8 cellular contexts compared by ENCODE assay signal in genomic region chr9:130938652-130939404, GRCh38. TPM values are rescaled to one million over a fixed set of nuclear protein-coding genes. Genes with fewer than 3 reads are reported as not detected.
A peak's percentile ranks its signal among the peaks of the same experiment; 100 is the strongest.
DNase-seq lines count a peak whose midpoint lies in the region; ATAC-seq, FAIRE-seq and TF ChIP-seq lines count a peak whose summit lies in the region.

FIBCD1 (minus strand) TSS chr9:130939247; CDS start chr9:130938607, 640 bp downstream.

- no peak for TF ChIP-seq POLR2A in GM12878 (IDR thresholded peaks at IDR 0.05; ENCODE audit: low read depth, low read length)

- FAIRE-seq in GM12878 (lab: Jason Lieb, UNC) = no peak

- CTCF ChIA-PET in activated CD4-positive, alpha-beta T cell treated with anti-CD3 and anti-CD28 coated beads for 36 hours (lab: Charles Lee) = no interaction called here
- CTCF ChIA-PET in GM12878 (lab: Yijun Ruan, JAX) = interaction anchor here (1.0 to 1.4 kb wide), 3 partner anchors 69 to 237 kb away, joined by 3 to 11 read pairs (median 3); no protein-coding TSS in a partner anchor

- no peak for TF ChIP-seq EP300 in GM12878 (IDR thresholded peaks at IDR 0.05; ENCODE audit: borderline replicate concordance in 1 of 2, control insufficient read depth in 1 of 2, low read depth in 2 of 2, low read length in 2 of 2)

- DNase-seq in activated CD4-positive, alpha-beta T cell treated with anti-CD3 and anti-CD28 coated beads for 36 hours = peak; percentile 51
- DNase-seq in activated CD4-positive, alpha-beta T cell treated with anti-CD3 and anti-CD28 coated beads for 1 hour = no peak
- DNase-seq in NCI-H2196 (lab: John Stamatoyannopoulos, UW; ENCODE audit: unreplicated experiment) (peak; percentile 43), GM12878 (ENCODE audit: low read depth, low spot score) (no peak), left kidney (ENCODE audit: low read depth, low spot score) (peak; percentile 66), upper lobe of right lung (no peak)
- no peak for DNase-seq in central memory CD4-positive, alpha-beta T cell

- H3K27ac ChIP-seq in GM12878 (ENCODE audit: control insufficient read depth, insufficient read depth) = no peak within 1 kb of the TSS
- H3K27ac ChIP-seq in upper lobe of right lung = no peak within 1 kb of the TSS

- H3K4me1 ChIP-seq in GM12878 (ENCODE audit: control insufficient read depth, insufficient read depth, low read length) (no peaks in the 10 kb centered on the region; the same call in 1 of the 2 replicates), upper lobe of right lung (peaks cover 17% of the 10 kb centered on the region)

- H3K4me1 Mint-ChIP-seq in activated CD4-positive, alpha-beta T cell treated with anti-CD3 and anti-CD28 coated beads for 36 hours = peaks cover 9% of the 10 kb centered on the region

- SMC1A ChIA-PET in GM12878 (lab: Charles Lee; ENCODE audit: uncharacterized antibody, unreplicated experiment) = no interaction called here

- no peaks in the 10 kb centered on the region for H3K9me3 Mint-ChIP-seq in activated CD4-positive, alpha-beta T cell treated with anti-CD3 and anti-CD28 coated beads for 36 hours (ENCODE audit: low read depth)

- POLR2A ChIA-PET in activated CD4-positive, alpha-beta T cell treated with anti-CD3 and anti-CD28 coated beads for 36 hours (lab: Charles Lee) = no interaction called here
- POLR2A ChIA-PET in GM12878 (lab: Charles Lee) = no interaction called here

- H3K27me3 Mint-ChIP-seq in activated CD4-positive, alpha-beta T cell treated with anti-CD3 and anti-CD28 coated beads for 36 hours = peaks cover 43% of the 10 kb centered on the region

- RAD21 ChIA-PET in GM12878 (lab: Charles Lee; ENCODE audit: unreplicated experiment) = no interaction called here

- no peak within 1 kb of the TSS; the same call in 1 of the 2 replicates for H2AFZ ChIP-seq in GM12878 (ENCODE audit: control insufficient read depth, low read depth, low read length)

- no peaks in the 10 kb centered on the region for H3K79me2 ChIP-seq in GM12878 (ENCODE audit: control insufficient read depth, insufficient read depth, low read length)

- peaks cover 6 to 23% of the 10 kb centered on the region in 2 experiments for H3K27me3 ChIP-seq in GM12878 (replicated peaks in 1 of 2; ENCODE audit: control insufficient read depth in 2 of 2, insufficient read depth in 2 of 2, low read length in 1 of 2)
- H3K27me3 ChIP-seq in upper lobe of right lung = peaks cover 88% of the 10 kb centered on the region

- H3K4me3 Mint-ChIP-seq in activated CD4-positive, alpha-beta T cell treated with anti-CD3 and anti-CD28 coated beads for 36 hours = peak within 1 kb of the TSS; percentile 55

- H3K9me3 ChIP-seq in GM12878 (replicated peaks; ENCODE audit: control insufficient read depth, insufficient read depth, low read length) = no peaks in the 10 kb centered on the region
- no peaks in the 10 kb centered on the region for H3K9me3 ChIP-seq in upper lobe of right lung

- 0 out of 2 replicates have a peak, but pooled peaks have one; percentile 1 for TF ChIP-seq RAD21 in GM12878 (IDR thresholded peaks at IDR 0.05; ENCODE audit: insufficient read depth, low read depth, low read length)

- no peak within 1 kb of the TSS for H3K27ac Mint-ChIP-seq in activated CD4-positive, alpha-beta T cell treated with anti-CD3 and anti-CD28 coated beads for 36 hours

- peak within 1 kb of the TSS; percentile 84 for H3K4me2 ChIP-seq in GM12878 (ENCODE audit: control insufficient read depth, insufficient read depth)

- no peak within 1 kb of the TSS for H3K9ac ChIP-seq in GM12878 (ENCODE audit: control insufficient read depth, insufficient read depth, low read length)

- under 1% methylated on average over 58 of the region's 98 CpGs for WGBS in GM12878 (ENCODE audit: insufficient coverage, insufficient replicate concordance, low lambda C conversion rate, missing lambda C conversion rate)

- no peaks in the 10 kb centered on the region for H3K36me3 Mint-ChIP-seq in activated CD4-positive, alpha-beta T cell treated with anti-CD3 and anti-CD28 coated beads for 36 hours (ENCODE audit: low read depth)

- H3K4me3 ChIP-seq in GM12878 (peak within 1 kb of the TSS; percentile 82), upper lobe of right lung (peak within 1 kb of the TSS; percentile 41)

- intact Hi-C loops in activated CD4-positive, alpha-beta T cell treated with anti-CD3 and anti-CD28 coated beads for 36 hours (cut with DNase I, micrococcal nuclease) = no loop called here
- intact Hi-C loops in GM12878 (cut with micrococcal nuclease; ENCODE audit: unreplicated experiment) = loop anchor here (10.0 kb wide), 1 partner anchor 106 kb away; no protein-coding TSS in a partner anchor
- intact Hi-C loops in upper lobe of right lung (cut with DNase I) = no loop called here

- BruUV-seq in GM12878 (replicated peaks; lab: Mats Ljungman, UMichigan) = no TSS peak

- ATAC-seq in activated CD4-positive, alpha-beta T cell treated with anti-CD3 and anti-CD28 coated beads for 36 hours = no peak
- peak; percentile 63 for ATAC-seq in GM12878
- ATAC-seq in upper lobe of right lung = no peak
- ATAC-seq in HG02981 (IDR thresholded peaks at IDR 0.05; ENCODE audit: unreplicated experiment) = no peak

- no peaks in the 10 kb centered on the region for H3K36me3 ChIP-seq in GM12878 (ENCODE audit: control insufficient read depth in 2 of 2, insufficient read depth in 2 of 2, low read length in 1 of 2)
- no peaks in the 10 kb centered on the region for H3K36me3 ChIP-seq in upper lobe of right lung

- H4K20me1 ChIP-seq in GM12878 (ENCODE audit: control insufficient read depth, insufficient read depth) = peaks cover 6% of the 10 kb centered on the region; the same call in 1 of the 2 replicates

- in situ Hi-C loops in GM12878 (cut with MboI) = no loop called here

- TF ChIP-seq CTCF in GM12878 (IDR thresholded peaks at IDR 0.05 in 2 of 3, conservative IDR thresholded peaks at IDR 0.05 in 1 of 3; ENCODE audit: control insufficient read depth in 2 of 3, extremely low read depth in 1 of 3, insufficient read depth in 1 of 3, low read depth in 3 of 3, low read length in 3 of 3) (peak; percentile 21 to 38 (median 28); a peak in 3 of 6 replicates), upper lobe of right lung (IDR thresholded peaks at IDR 0.05) (peak; percentile 32)

TF ChIP-seq in GM12878, 131 proteins besides CTCF, POLR2A, EP300 and RAD21:
- TF ChIP-seq NR2C2 (IDR thresholded peaks at IDR 0.05; ENCODE audit: borderline replicate concordance, control insufficient read depth, insufficient read length, low read depth) (no peak), IRF4 (IDR thresholded peaks at IDR 0.05; ENCODE audit: low read depth, low read length) (no peak), SIX5 (IDR thresholded peaks at IDR 0.05; ENCODE audit: low read depth, low read length, severe bottlenecking) (no peak), HDAC6 (IDR thresholded peaks at IDR 0.05; ENCODE audit: unreplicated experiment) (peak; percentile 62)

RNA-seq across cellular contexts. Expression of gene FIBCD1, which starts in this region (rescaled TPM):
- not detected for total RNA-seq in activated CD4-positive, alpha-beta T cell treated with anti-CD3 and anti-CD28 coated beads for 36 hours
- not detected in 2 replicates for total RNA-seq in GM12878 (2013; cell fraction: nucleolus; rRNA removed)
- 2.5 TPM in 1 of 2 replicates, not detected in the other for total RNA-seq in GM12878 (2014; rRNA removed)
- total RNA-seq in GM12878 (2014; rRNA removed; fragmentation: Illumina TruSeq; extraction: Trizol) = not detected in 2 replicates
- 0.08 and 0.95 TPM in 2 replicates for total RNA-seq in GM12878 (2021)
- not detected for polyA plus RNA-seq in GM12878 (2011; ENCODE audit: low read depth)
- 0.07 TPM in 1 of 2 replicates, not detected in the other for polyA plus RNA-seq in GM12878 (2011; rRNA removed)
- 0.32 and 0.36 TPM in 2 replicates for polyA plus RNA-seq in GM12878 (2011; cell fraction: cytosol; rRNA removed)
- 0.13 and 0.45 TPM in 2 replicates for polyA plus RNA-seq in GM12878 (2011; cell fraction: nucleus; rRNA removed)
- polyA plus RNA-seq in GM12878 (2012) = not detected in 2 replicates
- not detected in 2 replicates for polyA plus RNA-seq in GM12878 (2014; fragmentation: Illumina TruSeq; extraction: Trizol)
- not detected for polyA plus RNA-seq in GM12878 (2014; fragmentation: Nextera tagmentation; extraction: Ambion mirVana)
- 0.04 and 0.41 TPM in 2 replicates for polyA plus RNA-seq in GM12878 (2014; rRNA removed)
- polyA plus RNA-seq in GM12878 (2016; fragmentation: Nextera tagmentation; extraction: Ambion mirVana) = under 1 TPM in 1 of 2 experiments, not detected in 1; 0.44 TPM
- polyA minus RNA-seq in GM12878 (2011; rRNA and poly(A)+ RNA removed) = not detected in 2 replicates
- 0.40 TPM in 1 of 2 replicates, not detected in the other for polyA minus RNA-seq in GM12878 (2011; cell fraction: cytosol; rRNA and poly(A)+ RNA removed)
- polyA minus RNA-seq in GM12878 (2011; cell fraction: nucleus; rRNA and poly(A)+ RNA removed) = not detected in 2 replicates
- 2.7 TPM for total RNA-seq in upper lobe of right lung

Comparison
In these comparisons a context has a peak if more than half of its experiments do, and no peak if none do; other contexts are left out.
1. Peak in DNase-seq in activated CD4-positive, alpha-beta T cell treated with anti-CD3 and anti-CD28 coated beads for 36 hours; RNA of the gene not detected or under 1 TPM.
2. DNase-seq: peak in NCI-H2196 (single experiment) and left kidney (single experiment); none in activated CD4-positive, alpha-beta T cell treated with anti-CD3 and anti-CD28 coated beads for 1 hour (single experiment), GM12878 (single experiment), upper lobe of right lung (single experiment) and central memory CD4-positive, alpha-beta T cell (single experiment).